1 cellular context compared by ENCODE assay signal in genomic region chr14:68942281-68943035, GRCh38.
TF ChIP-seq lines count a peak whose summit lies in the region.

No MANE protein-coding gene starts in this region.

TF ChIP-seq in HepG2, 621 proteins besides CTCF, POLR2A, EP300 and RAD21:
- TF ChIP-seq FUBP1 (CRISPR knock-in tag; IDR thresholded peaks at IDR 0.05; ENCODE audit: borderline replicate concordance) (no peak), RBM22 (optimal IDR thresholded peaks at IDR 0.05; ENCODE audit: low read length) (peak; percentile 67), ZNF768 (CRISPR knock-in tag; IDR thresholded peaks at IDR 0.05) (no peak)
